In the genomic region with DNA sequence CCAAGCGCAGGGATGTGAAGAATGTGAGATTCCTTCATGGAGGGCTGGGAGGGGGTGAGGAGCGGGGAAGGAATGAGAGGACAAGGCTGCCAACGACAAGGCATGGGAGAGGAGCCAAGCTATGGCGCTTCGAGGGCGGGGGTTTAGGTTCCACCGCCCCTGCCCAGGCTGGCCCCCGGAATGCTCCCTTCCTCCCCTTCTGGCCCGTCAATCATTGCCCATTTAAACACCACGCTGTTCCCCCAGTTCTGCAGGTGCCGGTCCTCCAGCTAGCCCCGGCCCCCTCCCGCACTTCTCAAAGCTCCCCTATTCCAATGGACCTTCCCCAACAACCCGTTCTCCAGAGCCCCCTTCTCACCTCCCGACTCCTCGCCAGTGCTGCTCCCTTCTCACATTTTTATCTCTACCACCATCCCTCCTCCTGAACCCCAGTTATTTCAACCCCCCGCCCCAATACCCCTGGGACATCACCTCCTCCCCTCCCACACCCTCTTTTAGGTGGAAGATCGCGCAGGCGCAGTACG, we compare ENCODE assay signal across 1 cellular context.
TF ChIP-seq lines count a peak whose summit lies in the region.

No MANE protein-coding gene starts in this region.

TF ChIP-seq in A549, 52 proteins besides CTCF, POLR2A, EP300 and RAD21:
- TF ChIP-seq CBX2 (IDR thresholded peaks at IDR 0.05; ENCODE audit: borderline replicate concordance, low read depth) (no peak), CHD4 (IDR thresholded peaks at IDR 0.05; ENCODE audit: borderline replicate concordance) (no peak), PBX3 (IDR thresholded peaks at IDR 0.05) (no peak), NPAS2 (CRISPR knock-in tag; IDR thresholded peaks at IDR 0.05; ENCODE audit: borderline replicate concordance) (no peak), ZC3H11A (IDR thresholded peaks at IDR 0.05) (no peak), CEBPB (IDR thresholded peaks at IDR 0.05) (no peak), HEYL (CRISPR knock-in tag; IDR thresholded peaks at IDR 0.05) (no peak), RNF2 (IDR thresholded peaks at IDR 0.05; ENCODE audit: borderline replicate concordance, low read depth) (no peak), EHF (CRISPR knock-in tag; IDR thresholded peaks at IDR 0.05) (no peak), KDM5A (IDR thresholded peaks at IDR 0.05) (no peak), JUN (IDR thresholded peaks at IDR 0.05) (no peak), MAX (IDR thresholded peaks at IDR 0.05) (no peak), FOXS1 (CRISPR knock-in tag; IDR thresholded peaks at IDR 0.05) (no peak), RCOR1 (IDR thresholded peaks at IDR 0.05; ENCODE audit: low read depth, low read length) (no peak), POLR2AphosphoS2 (conservative IDR thresholded peaks at IDR 0.05; ENCODE audit: low read length) (no peak), NR3C1 (IDR thresholded peaks at IDR 0.05) (no peak)
- TF ChIP-seq, protein P1, sequence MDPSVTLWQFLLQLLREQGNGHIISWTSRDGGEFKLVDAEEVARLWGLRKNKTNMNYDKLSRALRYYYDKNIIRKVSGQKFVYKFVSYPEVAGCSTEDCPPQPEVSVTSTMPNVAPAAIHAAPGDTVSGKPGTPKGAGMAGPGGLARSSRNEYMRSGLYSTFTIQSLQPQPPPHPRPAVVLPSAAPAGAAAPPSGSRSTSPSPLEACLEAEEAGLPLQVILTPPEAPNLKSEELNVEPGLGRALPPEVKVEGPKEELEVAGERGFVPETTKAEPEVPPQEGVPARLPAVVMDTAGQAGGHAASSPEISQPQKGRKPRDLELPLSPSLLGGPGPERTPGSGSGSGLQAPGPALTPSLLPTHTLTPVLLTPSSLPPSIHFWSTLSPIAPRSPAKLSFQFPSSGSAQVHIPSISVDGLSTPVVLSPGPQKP (IDR thresholded peaks at IDR 0.05; ENCODE audit: low read depth, low read length) = no peak
